1 cellular context compared by ENCODE assay signal in the genomic region with DNA sequence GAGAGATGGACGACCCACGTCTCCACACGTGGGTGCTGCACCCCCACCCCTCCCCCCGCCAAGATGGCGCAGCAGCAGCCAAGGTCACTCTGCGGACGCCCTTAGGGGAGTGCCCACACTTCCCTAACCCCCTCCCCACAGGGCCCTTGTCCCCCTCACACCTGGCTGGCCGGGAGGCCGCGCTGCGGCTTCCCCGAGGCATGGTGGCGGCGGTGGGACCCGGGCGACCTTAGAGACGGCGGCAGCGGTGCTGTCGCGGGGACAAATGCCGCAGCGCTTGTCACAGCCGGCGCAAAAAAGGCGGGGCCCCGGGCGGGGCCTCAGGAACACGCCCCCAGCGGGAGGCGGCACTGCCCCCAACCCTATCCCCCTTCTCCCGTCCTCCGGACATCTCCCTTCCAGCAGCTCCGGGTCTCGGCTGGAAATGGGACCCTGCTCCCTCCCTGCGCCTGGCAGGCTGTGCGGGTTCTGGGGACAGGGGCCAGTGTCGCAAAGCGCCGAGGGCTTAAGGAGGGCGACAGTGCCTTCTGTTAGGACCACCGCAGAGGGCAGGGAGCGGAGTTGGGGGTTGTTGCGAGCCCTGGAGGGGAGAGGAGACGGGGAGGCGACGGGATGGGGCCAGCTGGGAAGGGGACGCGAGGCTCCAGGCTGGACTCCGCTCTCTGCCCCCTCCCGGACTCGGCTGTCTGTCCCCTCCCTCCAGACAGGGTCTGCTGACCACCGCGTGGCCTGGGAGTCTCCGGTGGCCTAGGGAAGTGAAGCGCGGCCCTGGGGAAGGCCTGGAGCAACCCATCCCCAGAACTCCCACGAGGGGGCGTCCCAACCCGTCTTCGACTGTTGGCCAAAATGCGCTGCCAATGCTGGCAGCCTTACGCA.
A peak's percentile ranks its signal among the peaks of the same experiment; 100 is the strongest.
TF ChIP-seq lines count a peak whose summit lies in the region.

A gene (minus strand): TSS at position 300 of the 876 bp plus-strand sequence. CDS start 98 bp downstream, at position 202.

TF ChIP-seq in HepG2, 621 proteins besides CTCF, POLR2A, EP300 and RAD21 (continued from another document and continues in another):
- TF ChIP-seq ZNF557 (CRISPR knock-in tag; IDR thresholded peaks at IDR 0.05) (no peak), ZNF563 (CRISPR knock-in tag; IDR thresholded peaks at IDR 0.05) (peak; percentile 13; the same call in 1 of the 2 replicates), GATAD1 (CRISPR knock-in tag; IDR thresholded peaks at IDR 0.05) (no peak), ZFX (CRISPR knock-in tag; IDR thresholded peaks at IDR 0.05; ENCODE audit: low read depth) (peak; percentile 94), ZNF547 (CRISPR knock-in tag; IDR thresholded peaks at IDR 0.05) (peak; percentile 54; the same call in 1 of the 2 replicates), ZNF766 (CRISPR knock-in tag; IDR thresholded peaks at IDR 0.05; ENCODE audit: borderline replicate concordance) (no peak; the same call in 1 of the 2 replicates), ZNF296 (CRISPR knock-in tag; conservative IDR thresholded peaks at IDR 0.05) (peak; percentile 94), IRX3 (CRISPR knock-in tag; IDR thresholded peaks at IDR 0.05; ENCODE audit: borderline replicate concordance, low read depth) (peak; percentile 26; the same call in 1 of the 2 replicates), EHMT2 (IDR thresholded peaks at IDR 0.05; ENCODE audit: borderline replicate concordance, low read depth, low read length) (no peak), TBX3 (IDR thresholded peaks at IDR 0.05; ENCODE audit: borderline replicate concordance) (0 out of 2 replicates have a peak, but pooled peaks have one; percentile 28), ZNF282 (IDR thresholded peaks at IDR 0.05; ENCODE audit: partially characterized antibody) (no peak), SRY (CRISPR knock-in tag; IDR thresholded peaks at IDR 0.05) (peak; percentile 36; the same call in 1 of the 2 replicates), TAF15 (IDR thresholded peaks at IDR 0.05; ENCODE audit: low read depth, low read length, poor library complexity, severe bottlenecking) (no peak), SMYD3 (CRISPR knock-in tag; IDR thresholded peaks at IDR 0.05) (0 out of 2 replicates have a peak, but pooled peaks have one; percentile 57), ZNF34 (CRISPR knock-in tag; IDR thresholded peaks at IDR 0.05; ENCODE audit: borderline replicate concordance) (no peak; the same call in 1 of the 2 replicates), MEIS2 (CRISPR knock-in tag; IDR thresholded peaks at IDR 0.05) (no peak; the same call in 1 of the 2 replicates), ZSCAN21 (CRISPR knock-in tag; IDR thresholded peaks at IDR 0.05; ENCODE audit: borderline replicate concordance) (peak; percentile 59), CEBPG (CRISPR knock-in tag; IDR thresholded peaks at IDR 0.05) (no peak), ZKSCAN5 (CRISPR knock-in tag; IDR thresholded peaks at IDR 0.05) (no peak)
- TF ChIP-seq, protein P1, sequence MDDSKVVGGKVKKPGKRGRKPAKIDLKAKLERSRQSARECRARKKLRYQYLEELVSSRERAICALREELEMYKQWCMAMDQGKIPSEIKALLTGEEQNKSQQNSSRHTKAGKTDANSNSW (CRISPR knock-in tag; IDR thresholded peaks at IDR 0.05; ENCODE audit: borderline replicate concordance) = no peak
- TF ChIP-seq, protein P2, sequence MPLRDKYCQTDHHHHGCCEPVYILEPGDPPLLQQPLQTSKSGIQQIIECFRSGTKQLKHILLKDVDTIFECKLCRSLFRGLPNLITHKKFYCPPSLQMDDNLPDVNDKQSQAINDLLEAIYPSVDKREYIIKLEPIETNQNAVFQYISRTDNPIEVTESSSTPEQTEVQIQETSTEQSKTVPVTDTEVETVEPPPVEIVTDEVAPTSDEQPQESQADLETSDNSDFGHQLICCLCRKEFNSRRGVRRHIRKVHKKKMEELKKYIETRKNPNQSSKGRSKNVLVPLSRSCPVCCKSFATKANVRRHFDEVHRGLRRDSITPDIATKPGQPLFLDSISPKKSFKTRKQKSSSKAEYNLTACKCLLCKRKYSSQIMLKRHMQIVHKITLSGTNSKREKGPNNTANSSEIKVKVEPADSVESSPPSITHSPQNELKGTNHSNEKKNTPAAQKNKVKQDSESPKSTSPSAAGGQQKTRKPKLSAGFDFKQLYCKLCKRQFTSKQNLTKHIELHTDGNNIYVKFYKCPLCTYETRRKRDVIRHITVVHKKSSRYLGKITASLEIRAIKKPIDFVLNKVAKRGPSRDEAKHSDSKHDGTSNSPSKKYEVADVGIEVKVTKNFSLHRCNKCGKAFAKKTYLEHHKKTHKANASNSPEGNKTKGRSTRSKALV (CRISPR knock-in tag; IDR thresholded peaks at IDR 0.05) = peak; percentile 86
- TF ChIP-seq, protein P3, sequence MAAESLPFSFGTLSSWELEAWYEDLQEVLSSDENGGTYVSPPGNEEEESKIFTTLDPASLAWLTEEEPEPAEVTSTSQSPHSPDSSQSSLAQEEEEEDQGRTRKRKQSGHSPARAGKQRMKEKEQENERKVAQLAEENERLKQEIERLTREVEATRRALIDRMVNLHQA (CRISPR knock-in tag; IDR thresholded peaks at IDR 0.05) = no peak
- TF ChIP-seq, protein P4, sequence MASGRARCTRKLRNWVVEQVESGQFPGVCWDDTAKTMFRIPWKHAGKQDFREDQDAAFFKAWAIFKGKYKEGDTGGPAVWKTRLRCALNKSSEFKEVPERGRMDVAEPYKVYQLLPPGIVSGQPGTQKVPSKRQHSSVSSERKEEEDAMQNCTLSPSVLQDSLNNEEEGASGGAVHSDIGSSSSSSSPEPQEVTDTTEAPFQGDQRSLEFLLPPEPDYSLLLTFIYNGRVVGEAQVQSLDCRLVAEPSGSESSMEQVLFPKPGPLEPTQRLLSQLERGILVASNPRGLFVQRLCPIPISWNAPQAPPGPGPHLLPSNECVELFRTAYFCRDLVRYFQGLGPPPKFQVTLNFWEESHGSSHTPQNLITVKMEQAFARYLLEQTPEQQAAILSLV (CRISPR knock-in tag; IDR thresholded peaks at IDR 0.05; ENCODE audit: borderline replicate concordance) = peak; percentile 86; the same call in 1 of the 2 replicates
- TF ChIP-seq, protein P5, sequence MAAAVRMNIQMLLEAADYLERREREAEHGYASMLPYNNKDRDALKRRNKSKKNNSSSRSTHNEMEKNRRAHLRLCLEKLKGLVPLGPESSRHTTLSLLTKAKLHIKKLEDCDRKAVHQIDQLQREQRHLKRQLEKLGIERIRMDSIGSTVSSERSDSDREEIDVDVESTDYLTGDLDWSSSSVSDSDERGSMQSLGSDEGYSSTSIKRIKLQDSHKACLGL (CRISPR knock-in tag; IDR thresholded peaks at IDR 0.05) = no peak; the same call in 1 of the 2 replicates
- TF ChIP-seq, protein P6, sequence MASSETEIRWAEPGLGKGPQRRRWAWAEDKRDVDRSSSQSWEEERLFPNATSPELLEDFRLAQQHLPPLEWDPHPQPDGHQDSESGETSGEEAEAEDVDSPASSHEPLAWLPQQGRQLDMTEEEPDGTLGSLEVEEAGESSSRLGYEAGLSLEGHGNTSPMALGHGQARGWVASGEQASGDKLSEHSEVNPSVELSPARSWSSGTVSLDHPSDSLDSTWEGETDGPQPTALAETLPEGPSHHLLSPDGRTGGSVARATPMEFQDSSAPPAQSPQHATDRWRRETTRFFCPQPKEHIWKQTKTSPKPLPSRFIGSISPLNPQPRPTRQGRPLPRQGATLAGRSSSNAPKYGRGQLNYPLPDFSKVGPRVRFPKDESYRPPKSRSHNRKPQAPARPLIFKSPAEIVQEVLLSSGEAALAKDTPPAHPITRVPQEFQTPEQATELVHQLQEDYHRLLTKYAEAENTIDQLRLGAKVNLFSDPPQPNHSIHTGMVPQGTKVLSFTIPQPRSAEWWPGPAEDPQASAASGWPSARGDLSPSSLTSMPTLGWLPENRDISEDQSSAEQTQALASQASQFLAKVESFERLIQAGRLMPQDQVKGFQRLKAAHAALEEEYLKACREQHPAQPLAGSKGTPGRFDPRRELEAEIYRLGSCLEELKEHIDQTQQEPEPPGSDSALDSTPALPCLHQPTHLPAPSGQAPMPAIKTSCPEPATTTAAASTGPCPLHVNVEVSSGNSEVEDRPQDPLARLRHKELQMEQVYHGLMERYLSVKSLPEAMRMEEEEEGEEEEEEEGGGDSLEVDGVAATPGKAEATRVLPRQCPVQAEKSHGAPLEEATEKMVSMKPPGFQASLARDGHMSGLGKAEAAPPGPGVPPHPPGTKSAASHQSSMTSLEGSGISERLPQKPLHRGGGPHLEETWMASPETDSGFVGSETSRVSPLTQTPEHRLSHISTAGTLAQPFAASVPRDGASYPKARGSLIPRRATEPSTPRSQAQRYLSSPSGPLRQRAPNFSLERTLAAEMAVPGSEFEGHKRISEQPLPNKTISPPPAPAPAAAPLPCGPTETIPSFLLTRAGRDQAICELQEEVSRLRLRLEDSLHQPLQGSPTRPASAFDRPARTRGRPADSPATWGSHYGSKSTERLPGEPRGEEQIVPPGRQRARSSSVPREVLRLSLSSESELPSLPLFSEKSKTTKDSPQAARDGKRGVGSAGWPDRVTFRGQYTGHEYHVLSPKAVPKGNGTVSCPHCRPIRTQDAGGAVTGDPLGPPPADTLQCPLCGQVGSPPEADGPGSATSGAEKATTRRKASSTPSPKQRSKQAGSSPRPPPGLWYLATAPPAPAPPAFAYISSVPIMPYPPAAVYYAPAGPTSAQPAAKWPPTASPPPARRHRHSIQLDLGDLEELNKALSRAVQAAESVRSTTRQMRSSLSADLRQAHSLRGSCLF (CRISPR knock-in tag; IDR thresholded peaks at IDR 0.05; ENCODE audit: borderline replicate concordance) = no peak
- TF ChIP-seq, protein P7, sequence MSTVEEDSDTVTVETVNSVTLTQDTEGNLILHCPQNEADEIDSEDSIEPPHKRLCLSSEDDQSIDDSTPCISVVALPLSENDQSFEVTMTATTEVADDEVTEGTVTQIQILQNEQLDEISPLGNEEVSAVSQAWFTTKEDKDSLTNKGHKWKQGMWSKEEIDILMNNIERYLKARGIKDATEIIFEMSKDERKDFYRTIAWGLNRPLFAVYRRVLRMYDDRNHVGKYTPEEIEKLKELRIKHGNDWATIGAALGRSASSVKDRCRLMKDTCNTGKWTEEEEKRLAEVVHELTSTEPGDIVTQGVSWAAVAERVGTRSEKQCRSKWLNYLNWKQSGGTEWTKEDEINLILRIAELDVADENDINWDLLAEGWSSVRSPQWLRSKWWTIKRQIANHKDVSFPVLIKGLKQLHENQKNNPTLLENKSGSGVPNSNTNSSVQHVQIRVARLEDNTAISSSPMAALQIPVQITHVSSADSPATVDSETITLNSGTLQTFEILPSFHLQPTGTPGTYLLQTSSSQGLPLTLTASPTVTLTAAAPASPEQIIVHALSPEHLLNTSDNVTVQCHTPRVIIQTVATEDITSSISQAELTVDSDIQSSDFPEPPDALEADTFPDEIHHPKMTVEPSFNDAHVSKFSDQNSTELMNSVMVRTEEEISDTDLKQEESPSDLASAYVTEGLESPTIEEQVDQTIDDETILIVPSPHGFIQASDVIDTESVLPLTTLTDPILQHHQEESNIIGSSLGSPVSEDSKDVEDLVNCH (CRISPR knock-in tag; IDR thresholded peaks at IDR 0.05) = peak; percentile 83; the same call in 1 of the 2 replicates
- TF ChIP-seq, protein P8, sequence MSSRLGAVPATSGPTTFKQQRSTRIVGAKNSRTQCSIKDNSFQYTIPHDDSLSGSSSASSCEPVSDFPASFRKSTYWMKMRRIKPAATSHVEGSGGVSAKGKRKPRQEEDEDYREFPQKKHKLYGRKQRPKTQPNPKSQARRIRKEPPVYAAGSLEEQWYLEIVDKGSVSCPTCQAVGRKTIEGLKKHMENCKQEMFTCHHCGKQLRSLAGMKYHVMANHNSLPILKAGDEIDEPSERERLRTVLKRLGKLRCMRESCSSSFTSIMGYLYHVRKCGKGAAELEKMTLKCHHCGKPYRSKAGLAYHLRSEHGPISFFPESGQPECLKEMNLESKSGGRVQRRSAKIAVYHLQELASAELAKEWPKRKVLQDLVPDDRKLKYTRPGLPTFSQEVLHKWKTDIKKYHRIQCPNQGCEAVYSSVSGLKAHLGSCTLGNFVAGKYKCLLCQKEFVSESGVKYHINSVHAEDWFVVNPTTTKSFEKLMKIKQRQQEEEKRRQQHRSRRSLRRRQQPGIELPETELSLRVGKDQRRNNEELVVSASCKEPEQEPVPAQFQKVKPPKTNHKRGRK (CRISPR knock-in tag; IDR thresholded peaks at IDR 0.05) = no peak
- TF ChIP-seq, protein P9, sequence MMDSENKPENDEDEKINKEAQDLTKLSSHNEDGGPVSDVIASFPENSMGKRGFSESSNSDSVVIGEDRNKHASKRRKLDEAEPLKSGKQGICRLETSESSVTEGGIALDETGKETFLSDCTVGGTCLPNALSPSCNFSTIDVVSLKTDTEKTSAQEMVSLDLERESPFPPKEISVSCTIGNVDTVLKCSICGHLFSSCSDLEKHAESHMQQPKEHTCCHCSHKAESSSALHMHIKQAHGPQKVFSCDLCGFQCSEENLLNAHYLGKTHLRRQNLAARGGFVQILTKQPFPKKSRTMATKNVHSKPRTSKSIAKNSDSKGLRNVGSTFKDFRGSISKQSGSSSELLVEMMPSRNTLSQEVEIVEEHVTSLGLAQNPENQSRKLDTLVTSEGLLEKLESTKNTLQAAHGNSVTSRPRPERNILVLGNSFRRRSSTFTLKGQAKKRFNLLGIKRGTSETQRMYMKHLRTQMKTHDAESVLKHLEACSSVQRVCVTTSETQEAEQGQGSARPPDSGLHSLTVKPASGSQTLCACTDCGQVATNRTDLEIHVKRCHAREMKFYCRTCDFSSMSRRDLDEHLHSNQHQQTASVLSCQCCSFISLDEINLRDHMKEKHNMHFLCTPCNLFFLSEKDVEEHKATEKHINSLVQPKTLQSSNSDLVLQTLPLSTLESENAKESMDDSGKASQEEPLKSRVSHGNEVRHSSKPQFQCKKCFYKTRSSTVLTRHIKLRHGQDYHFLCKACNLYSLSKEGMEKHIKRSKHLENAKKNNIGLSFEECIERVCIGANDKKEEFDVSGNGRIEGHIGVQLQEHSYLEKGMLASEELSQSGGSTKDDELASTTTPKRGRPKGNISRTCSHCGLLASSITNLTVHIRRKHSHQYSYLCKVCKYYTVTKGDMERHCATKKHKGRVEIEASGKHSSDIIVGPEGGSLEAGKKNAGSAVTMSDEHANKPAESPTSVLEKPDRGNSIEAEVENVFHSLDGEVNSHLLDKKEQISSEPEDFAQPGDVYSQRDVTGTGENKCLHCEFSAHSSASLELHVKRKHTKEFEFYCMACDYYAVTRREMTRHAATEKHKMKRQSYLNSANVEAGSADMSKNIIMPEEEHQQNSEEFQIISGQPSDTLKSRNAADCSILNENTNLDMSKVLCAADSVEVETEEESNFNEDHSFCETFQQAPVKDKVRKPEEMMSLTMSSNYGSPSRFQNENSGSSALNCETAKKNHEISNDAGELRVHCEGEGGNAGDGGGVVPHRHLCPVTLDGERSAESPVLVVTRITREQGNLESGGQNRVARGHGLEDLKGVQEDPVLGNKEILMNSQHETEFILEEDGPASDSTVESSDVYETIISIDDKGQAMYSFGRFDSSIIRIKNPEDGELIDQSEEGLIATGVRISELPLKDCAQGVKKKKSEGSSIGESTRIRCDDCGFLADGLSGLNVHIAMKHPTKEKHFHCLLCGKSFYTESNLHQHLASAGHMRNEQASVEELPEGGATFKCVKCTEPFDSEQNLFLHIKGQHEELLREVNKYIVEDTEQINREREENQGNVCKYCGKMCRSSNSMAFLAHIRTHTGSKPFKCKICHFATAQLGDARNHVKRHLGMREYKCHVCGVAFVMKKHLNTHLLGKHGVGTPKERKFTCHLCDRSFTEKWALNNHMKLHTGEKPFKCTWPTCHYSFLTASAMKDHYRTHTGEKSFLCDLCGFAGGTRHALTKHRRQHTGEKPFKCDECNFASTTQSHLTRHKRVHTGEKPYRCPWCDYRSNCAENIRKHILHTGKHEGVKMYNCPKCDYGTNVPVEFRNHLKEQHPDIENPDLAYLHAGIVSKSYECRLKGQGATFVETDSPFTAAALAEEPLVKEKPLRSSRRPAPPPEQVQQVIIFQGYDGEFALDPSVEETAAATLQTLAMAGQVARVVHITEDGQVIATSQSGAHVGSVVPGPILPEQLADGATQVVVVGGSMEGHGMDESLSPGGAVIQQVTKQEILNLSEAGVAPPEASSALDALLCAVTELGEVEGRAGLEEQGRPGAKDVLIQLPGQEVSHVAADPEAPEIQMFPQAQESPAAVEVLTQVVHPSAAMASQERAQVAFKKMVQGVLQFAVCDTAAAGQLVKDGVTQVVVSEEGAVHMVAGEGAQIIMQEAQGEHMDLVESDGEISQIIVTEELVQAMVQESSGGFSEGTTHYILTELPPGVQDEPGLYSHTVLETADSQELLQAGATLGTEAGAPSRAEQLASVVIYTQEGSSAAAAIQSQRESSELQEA (CRISPR knock-in tag; IDR thresholded peaks at IDR 0.05; ENCODE audit: not compliant biosample characterization) = no peak
